13 cellular contexts compared by ENCODE assay signal in the genomic region with DNA sequence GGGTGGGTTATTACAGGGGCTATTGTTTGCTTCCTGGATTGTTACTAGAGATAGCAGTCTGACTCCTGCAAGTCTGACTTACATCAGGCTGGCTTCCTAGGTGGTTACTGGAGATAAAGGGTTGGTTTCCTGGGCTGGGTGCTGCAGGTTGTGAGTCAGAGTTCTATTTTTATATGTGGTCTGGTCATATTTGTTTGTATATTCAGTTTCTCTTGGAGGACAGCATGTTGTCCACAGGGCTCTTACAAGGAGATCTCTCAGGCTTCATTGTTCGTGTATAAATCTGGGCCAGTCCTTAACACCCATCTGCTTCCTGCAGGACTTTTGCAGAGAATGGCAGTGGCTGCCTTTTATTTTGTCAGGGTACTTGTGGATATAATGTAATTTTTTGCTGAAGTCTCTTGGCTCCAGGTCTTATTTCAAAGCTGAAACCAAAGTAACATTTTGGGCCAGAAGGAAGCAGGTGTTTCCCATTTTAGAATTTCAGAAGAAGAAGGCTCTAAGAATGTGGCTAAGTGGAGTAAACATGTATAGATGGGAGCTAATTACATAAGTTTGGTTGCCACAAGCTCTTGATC.
DNase-seq lines count a peak whose midpoint lies in the region; ATAC-seq, FAIRE-seq and TF ChIP-seq lines count a peak whose summit lies in the region.
"Had no signal": no experiment of that assay in that cellular context is flagged by ENCODE, and none has a peak within 500 bp of the region (broad histone marks: within the 10 kb centered on the region; RNA-seq: fewer than 3 reads in every experiment).

No MANE protein-coding gene starts in this region.

- H3K9me3 ChIP-seq in GM12878 (replicated peaks; ENCODE audit: control insufficient read depth, insufficient read depth, low read length): peaks cover 7% of the 10 kb centered on the region; the same call in 2 of the 3 replicates
- H3K9me3 ChIP-seq in CD4-positive, alpha-beta T cell (ENCODE audit: control insufficient read depth, low read length): peaks cover 13% of the 10 kb centered on the region
- H3K9me3 ChIP-seq: suprapubic skin had no signal

- BruUV-seq in GM12878 (replicated peaks; lab: Mats Ljungman, UMichigan): no TSS peak

- no peaks in the 10 kb centered on the region for H3K27me3 Mint-ChIP-seq in CD4-positive, alpha-beta T cell

- H3K4me1 ChIP-seq in GM12878 (ENCODE audit: control insufficient read depth, insufficient read depth, low read length): no peaks in the 10 kb centered on the region
- H3K4me1 ChIP-seq: suprapubic skin had no signal

- no peaks in the 10 kb centered on the region for H3K79me2 ChIP-seq in GM12878 (ENCODE audit: control insufficient read depth, insufficient read depth, low read length)

- WGBS in GM12878 (ENCODE audit: insufficient coverage, insufficient replicate concordance, low lambda C conversion rate, missing lambda C conversion rate): 3% methylated on average over 1 of the region's 1 CpG

- no peaks in the 10 kb centered on the region for H3K4me1 Mint-ChIP-seq in CD4-positive, alpha-beta T cell (ENCODE audit: low read depth)

- no peak overlapping the region for H3K9ac ChIP-seq in GM12878 (ENCODE audit: control insufficient read depth, insufficient read depth, low read length)

- no peak for TF ChIP-seq POLR2A in GM12878 (IDR thresholded peaks at IDR 0.05; ENCODE audit: low read depth, low read length)

- SMC1A ChIA-PET in GM12878 (lab: Charles Lee; ENCODE audit: uncharacterized antibody, unreplicated experiment): interaction anchor here (1.0 kb wide), 1 partner anchor 11 kb away, joined by 3 read pairs; no protein-coding TSS in a partner anchor

- H3K36me3 ChIP-seq in GM12878 (ENCODE audit: control insufficient read depth in 2 of 2, insufficient read depth in 2 of 2, low read length in 1 of 2): no peaks in the 10 kb centered on the region
- H3K36me3 ChIP-seq: suprapubic skin had no signal

- in situ Hi-C loops in GM12878 (cut with MboI): no loop called here

- no peak overlapping the region for H3K27ac ChIP-seq in GM12878 (ENCODE audit: control insufficient read depth, insufficient read depth)
- no peak overlapping the region for H3K27ac ChIP-seq in CD4-positive, alpha-beta T cell (ENCODE audit: low read depth, low read length)
- H3K27ac ChIP-seq: coronary artery, SK-N-MC, suprapubic skin had no signal

- intact Hi-C loops in GM12878 (cut with micrococcal nuclease; ENCODE audit: unreplicated experiment): no loop called here
- intact Hi-C loops in CD4-positive, alpha-beta T cell (cut with DNase I, micrococcal nuclease): no loop called here

- TF ChIP-seq EP300 in GM12878 (IDR thresholded peaks at IDR 0.05; ENCODE audit: borderline replicate concordance in 1 of 2, control insufficient read depth in 1 of 2, low read depth in 2 of 2, low read length in 2 of 2): no peak

- no peaks in the 10 kb centered on the region for H3K27me3 ChIP-seq in GM12878 (replicated peaks in 1 of 2; ENCODE audit: control insufficient read depth in 2 of 2, insufficient read depth in 2 of 2, low read length in 1 of 2)
- no peaks in the 10 kb centered on the region for H3K27me3 ChIP-seq in CD4-positive, alpha-beta T cell (ENCODE audit: control insufficient read depth, insufficient read depth, low read length)
- H3K27me3 ChIP-seq: suprapubic skin had no signal

- H3K36me3 Mint-ChIP-seq in CD4-positive, alpha-beta T cell (ENCODE audit: low read depth): no peaks in the 10 kb centered on the region

- POLR2A ChIA-PET in GM12878 (lab: Charles Lee): no interaction called here
- POLR2A ChIA-PET in CD4-positive, alpha-beta T cell (lab: Charles Lee): no interaction called here

- peak; percentile 48 for ATAC-seq in GM18870 (IDR thresholded peaks at IDR 0.05; ENCODE audit: unreplicated experiment)
- ATAC-seq in GM12878: peak; percentile 42
- no peak for ATAC-seq in CD4-positive, alpha-beta T cell (ENCODE audit: poor library complexity)
- ATAC-seq in HG03025 (IDR thresholded peaks at IDR 0.05; ENCODE audit: low FRiP score, unreplicated experiment): no peak

- no peaks in the 10 kb centered on the region for H4K20me1 ChIP-seq in GM12878 (ENCODE audit: control insufficient read depth, insufficient read depth)

- no peak overlapping the region for H3K27ac Mint-ChIP-seq in CD4-positive, alpha-beta T cell

- RAD21 ChIA-PET in GM12878 (lab: Charles Lee; ENCODE audit: unreplicated experiment): no interaction called here

- peaks cover 2% of the 10 kb centered on the region for H3K9me3 Mint-ChIP-seq in CD4-positive, alpha-beta T cell

- DNase-seq in HT1080 (ENCODE audit: low read depth) (peak; percentile 92), GM12878 (ENCODE audit: low read depth, low spot score) (no peak), non-pigmented ciliary epithelial cell (ENCODE audit: low read depth) (peak; percentile 40), T-helper 1 cell (no peak)
- DNase-seq in CD4-positive, alpha-beta T cell: no peak
- no peak for DNase-seq in stimulated activated CD4-positive, alpha-beta T cell treated with anti-CD3 and anti-CD28 coated beads, Interleukin-2, amount 100 ng/mL, for 24 hours
- DNase-seq: small intestine had no signal

- no peak overlapping the region for H3K4me3 ChIP-seq in GM12878
- H3K4me3 ChIP-seq: coronary artery, SK-N-MC, suprapubic skin had no signal

- H3K4me2 ChIP-seq in GM12878 (ENCODE audit: control insufficient read depth, insufficient read depth): 0 out of 2 replicates have a peak overlapping the region, but pooled peaks have one; percentile 12

- H3K4me3 Mint-ChIP-seq in CD4-positive, alpha-beta T cell: no peak overlapping the region

- TF ChIP-seq RAD21 in GM12878 (IDR thresholded peaks at IDR 0.05; ENCODE audit: insufficient read depth, low read depth, low read length): no peak

- no peak for FAIRE-seq in GM12878 (lab: Jason Lieb, UNC)
- FAIRE-seq: keratinocyte, small intestine had no signal

- no peak overlapping the region for H2AFZ ChIP-seq in GM12878 (ENCODE audit: control insufficient read depth, low read depth, low read length)

- no peak for TF ChIP-seq CTCF in GM12878 (IDR thresholded peaks at IDR 0.05 in 2 of 3, conservative IDR thresholded peaks at IDR 0.05 in 1 of 3; ENCODE audit: control insufficient read depth in 2 of 3, extremely low read depth in 1 of 3, insufficient read depth in 1 of 3, low read depth in 3 of 3, low read length in 3 of 3)
- TF ChIP-seq CTCF in CD4-positive, alpha-beta T cell (IDR thresholded peaks at IDR 0.05): no peak

- CTCF ChIA-PET in GM12878 (lab: Yijun Ruan, JAX): interaction anchor here (1.4 to 1.7 kb wide), 2 partner anchors 11 to 24 kb away, joined by 3 to 4 read pairs; no protein-coding TSS in a partner anchor
- CTCF ChIA-PET in CD4-positive, alpha-beta T cell (lab: Charles Lee): interaction anchor here (0.7 kb wide), 1 partner anchor 25 kb away, joined by 3 read pairs; no protein-coding TSS in a partner anchor

TF ChIP-seq in GM12878, 131 proteins besides CTCF, POLR2A, EP300 and RAD21:
- no peak for TF ChIP-seq ZNF217 (IDR thresholded peaks at IDR 0.05)
- TF ChIP-seq RUNX3 (IDR thresholded peaks at IDR 0.05; ENCODE audit: low read length): peak; percentile 18
- TF ChIP-seq IKZF1 (conservative IDR thresholded peaks at IDR 0.05): no peak
- no peak for TF ChIP-seq HDAC6 (IDR thresholded peaks at IDR 0.05; ENCODE audit: unreplicated experiment)
- TF ChIP-seq JUNB (IDR thresholded peaks at IDR 0.05): 0 out of 2 replicates have a peak, but pooled peaks have one; percentile 12
- peak; percentile 96 for TF ChIP-seq CBX5 (IDR thresholded peaks at IDR 0.05; ENCODE audit: low read depth)
- peak; percentile 70 for TF ChIP-seq MEF2A (IDR thresholded peaks at IDR 0.05; ENCODE audit: insufficient read depth, low read depth, low read length)
TF ChIP-seq in GM12878: peak in this region for 4.

Comparison
In these comparisons a context has a peak if more than half of its experiments do, and no peak if none do; other contexts are left out.
1. ATAC-seq: peak in GM18870 (single experiment) and GM12878 (single experiment); none in CD4-positive, alpha-beta T cell (single experiment) and HG03025 (single experiment).
2. DNase-seq: peak in HT1080 (single experiment) and non-pigmented ciliary epithelial cell (single experiment); none in GM12878 (single experiment), CD4-positive, alpha-beta T cell (0 of 10), stimulated activated CD4-positive, alpha-beta T cell treated with anti-CD3 and anti-CD28 coated beads, Interleukin-2, amount 100 ng/mL, for 24 hours (0 of 2) and T-helper 1 cell (0 of 5).